ENCODE assay signal across 12 cellular contexts in genomic region chr3:170470063-170471006, GRCh38. TPM values are rescaled to one million over a fixed set of nuclear protein-coding genes. Genes with fewer than 3 reads are reported as not detected.
DNase-seq lines count a peak whose midpoint lies in the region; TF ChIP-seq lines count a peak whose summit lies in the region.
"Had no signal": no experiment of that assay in that cellular context is flagged by ENCODE, and none has a peak within 500 bp of the region (broad histone marks: within the 10 kb centered on the region; RNA-seq: fewer than 3 reads in every experiment).

No MANE protein-coding gene starts in this region.

- no peak overlapping the region for H2BK15ac ChIP-seq in mesenchymal stem cell (ENCODE audit: low read depth, poor library complexity, severe bottlenecking)

- peak overlapping the region in 1 of 2 experiments; percentile 37 for H2BK12ac ChIP-seq in mesenchymal stem cell (ENCODE audit: low read length in 2 of 2)

- H3K27me3 Mint-ChIP-seq in progenitor cell of endocrine pancreas: peaks cover 15% of the 10 kb centered on the region
- peaks cover 12% of the 10 kb centered on the region for H3K27me3 Mint-ChIP-seq in activated T-helper 2 cell treated with anti-CD3 and anti-CD28 coated beads, Interferon-gamma antibody, Interleukin-2, Interleukin-4, amounts not matched to agents 10 μg/mL and 5 μg/mL and 100 μg/mL, durations not matched to agents 14 hours and 24 hours and 36 hours (ENCODE audit: low read depth)

- peak overlapping the region in 1 of 2 experiments; percentile 67 for H3K14ac ChIP-seq in mesenchymal stem cell (ENCODE audit: low read length in 2 of 2)

- no peak overlapping the region for H3K27ac Mint-ChIP-seq in progenitor cell of endocrine pancreas
- no peak overlapping the region for H3K27ac Mint-ChIP-seq in activated T-helper 2 cell treated with anti-CD3 and anti-CD28 coated beads, Interferon-gamma antibody, Interleukin-2, Interleukin-4, amounts not matched to agents 10 μg/mL and 5 μg/mL and 100 μg/mL, durations not matched to agents 14 hours and 24 hours and 36 hours

- H3K36me3 Mint-ChIP-seq in progenitor cell of endocrine pancreas (ENCODE audit: insufficient read depth): no peaks in the 10 kb centered on the region
- no peaks in the 10 kb centered on the region for H3K36me3 Mint-ChIP-seq in activated T-helper 2 cell treated with anti-CD3 and anti-CD28 coated beads, Interferon-gamma antibody, Interleukin-2, Interleukin-4, amounts not matched to agents 10 μg/mL and 5 μg/mL and 100 μg/mL, durations not matched to agents 14 hours and 24 hours and 36 hours (ENCODE audit: low read depth)

- H3K9me3 Mint-ChIP-seq in progenitor cell of endocrine pancreas (ENCODE audit: low read depth): no peaks in the 10 kb centered on the region
- H3K9me3 Mint-ChIP-seq in activated T-helper 2 cell treated with anti-CD3 and anti-CD28 coated beads, Interferon-gamma antibody, Interleukin-2, Interleukin-4, amounts not matched to agents 10 μg/mL and 5 μg/mL and 100 μg/mL, durations not matched to agents 14 hours and 24 hours and 36 hours: no peaks in the 10 kb centered on the region

- H3K36me3 ChIP-seq in MG63 (no peaks in the 10 kb centered on the region), mesenchymal stem cell (ENCODE audit: control insufficient read depth in 1 of 2, insufficient read depth in 2 of 2, low read depth in 1 of 2, low read length in 2 of 2) (peaks cover 0 to 19% of the 10 kb centered on the region in 2 experiments), thyroid gland (no peaks in the 10 kb centered on the region)
- H3K36me3 ChIP-seq: esophagus muscularis mucosa had no signal

- H3K18ac ChIP-seq in mesenchymal stem cell (ENCODE audit: low read depth in 1 of 2, low read length in 2 of 2): peak overlapping the region in 1 of 2 experiments; percentile 5

- no peaks in the 10 kb centered on the region for H3K27me3 ChIP-seq in MG63
- no peaks in the 10 kb centered on the region for H3K27me3 ChIP-seq in mesenchymal stem cell (ENCODE audit: control insufficient read depth in 1 of 2, insufficient read depth in 1 of 2, low read length in 2 of 2)
- H3K27me3 ChIP-seq in thyroid gland: no peaks in the 10 kb centered on the region

- H3K4me2 ChIP-seq in mesenchymal stem cell (ENCODE audit: low read length, poor library complexity, severe bottlenecking): no peak overlapping the region

- H3K9me3 ChIP-seq in MG63 (no peaks in the 10 kb centered on the region), mesenchymal stem cell (ENCODE audit: control insufficient read depth, low read length) (no peaks in the 10 kb centered on the region), thyroid gland (no peaks in the 10 kb centered on the region)
- H3K9me3 ChIP-seq: Caco-2, esophagus muscularis mucosa had no signal

- DNase-seq in AG09319 (ENCODE audit: extremely low read depth, low read depth) (peak; percentile 73), MG63 (peak; percentile 24), mesenchymal stem cell (peak; percentile 59), thyroid gland (no peak), NOMO-1 treated with dmso at 0.1 percent for 144 hours (lab: John Stamatoyannopoulos, UW; ENCODE audit: unreplicated experiment) (no peak), progenitor cell of endocrine pancreas (ENCODE audit: low spot score, unreplicated experiment) (no peak)
- DNase-seq in activated T-helper 2 cell treated with anti-CD3 and anti-CD28 coated beads, Interferon-gamma antibody, Interleukin-2, Interleukin-4, amounts not matched to agents 10 μg/mL and 5 μg/mL and 100 μg/mL, durations not matched to agents 14 hours and 24 hours and 36 hours (ENCODE audit: low spot score): no peak
- DNase-seq: activated T-cell treated with anti-CD3 and anti-CD28 coated beads for 4 hours, Caco-2, Kasumi-1 had no signal

- no peak overlapping the region for H3K27ac ChIP-seq in mesenchymal stem cell (ENCODE audit: low read length, poor library complexity, severe bottlenecking)
- H3K27ac ChIP-seq in thyroid gland: no peak overlapping the region
- H3K27ac ChIP-seq: esophagus muscularis mucosa had no signal

- no peak overlapping the region for H2BK5ac ChIP-seq in mesenchymal stem cell (ENCODE audit: low read depth, low read length, poor library complexity, severe bottlenecking)

- TF ChIP-seq CTCF in AG09319 (IDR thresholded peaks at IDR 0.05; ENCODE audit: low read depth, low read length): no peak
- TF ChIP-seq CTCF in WI38 (IDR thresholded peaks at IDR 0.05; ENCODE audit: low read depth, low read length): no peak
- TF ChIP-seq CTCF in thyroid gland (IDR thresholded peaks at IDR 0.05): no peak
- TF ChIP-seq CTCF in progenitor cell of endocrine pancreas (IDR thresholded peaks at IDR 0.05; ENCODE audit: unreplicated experiment): no peak

- H2BK120ac ChIP-seq in mesenchymal stem cell (ENCODE audit: low read depth, low read length): no peak overlapping the region

- no peak overlapping the region for H3K4me3 Mint-ChIP-seq in progenitor cell of endocrine pancreas (ENCODE audit: low read depth)
- no peak overlapping the region for H3K4me3 Mint-ChIP-seq in activated T-helper 2 cell treated with anti-CD3 and anti-CD28 coated beads, Interferon-gamma antibody, Interleukin-2, Interleukin-4, amounts not matched to agents 10 μg/mL and 5 μg/mL and 100 μg/mL, durations not matched to agents 14 hours and 24 hours and 36 hours (ENCODE audit: low read depth)

- no peak overlapping the region for H3K23ac ChIP-seq in mesenchymal stem cell (ENCODE audit: low read length in 2 of 2)

- H4K91ac ChIP-seq in mesenchymal stem cell (ENCODE audit: low read length): no peak overlapping the region

- H3K79me1 ChIP-seq in mesenchymal stem cell (replicated peaks; ENCODE audit: low read length, poor library complexity, severe bottlenecking): no peaks in the 10 kb centered on the region

- H2AFZ ChIP-seq in mesenchymal stem cell (ENCODE audit: low read depth, low read length): no peak overlapping the region

- no peak overlapping the region for H2AK5ac ChIP-seq in mesenchymal stem cell (ENCODE audit: low read length, severe bottlenecking)

- H3K4me1 Mint-ChIP-seq in progenitor cell of endocrine pancreas (ENCODE audit: low read depth): peaks cover 35% of the 10 kb centered on the region
- peaks cover 9% of the 10 kb centered on the region for H3K4me1 Mint-ChIP-seq in activated T-helper 2 cell treated with anti-CD3 and anti-CD28 coated beads, Interferon-gamma antibody, Interleukin-2, Interleukin-4, amounts not matched to agents 10 μg/mL and 5 μg/mL and 100 μg/mL, durations not matched to agents 14 hours and 24 hours and 36 hours (ENCODE audit: low read depth)

- H3K4me3 ChIP-seq in MG63: no peak overlapping the region
- peak overlapping the region; percentile 8; the same call in 1 of the 2 replicates for H3K4me3 ChIP-seq in WI38 (ENCODE audit: low read depth, low read length)
- no peak overlapping the region for H3K4me3 ChIP-seq in mesenchymal stem cell (ENCODE audit: insufficient read depth in 1 of 2, low read depth in 1 of 2, low read length in 2 of 2)
- no peak overlapping the region for H3K4me3 ChIP-seq in thyroid gland (replicated peaks in 1 of 3)
- H3K4me3 ChIP-seq: esophagus muscularis mucosa had no signal

- WGBS in mesenchymal stem cell: 54% methylated on average over 8 of the region's 9 CpGs
- 69% methylated on average over 9 of the region's 9 CpGs for WGBS in thyroid gland, 2 donors

- H3K4me1 ChIP-seq in mesenchymal stem cell (ENCODE audit: control insufficient read depth, insufficient read depth, low read depth, low read length) (peaks cover 11% of the 10 kb centered on the region), thyroid gland (peaks cover 0 to 5% of the 10 kb centered on the region in 2 donors)
- H3K4me1 ChIP-seq: esophagus muscularis mucosa had no signal

- TF ChIP-seq POLR2A in thyroid gland (IDR thresholded peaks at IDR 0.05): no peak

- H3K9ac ChIP-seq in mesenchymal stem cell (ENCODE audit: low read length): peak overlapping the region; percentile 68

- intact Hi-C loops in thyroid gland (cut with DNase I): no loop called here
- intact Hi-C loops in activated T-helper 2 cell treated with anti-CD3 and anti-CD28 coated beads, Interferon-gamma antibody, Interleukin-2, Interleukin-4, amounts not matched to agents 10 μg/mL and 5 μg/mL and 100 μg/mL, durations not matched to agents 14 hours and 24 hours and 36 hours (cut with micrococcal nuclease): no loop called here

- no peak overlapping the region for H3K4ac ChIP-seq in mesenchymal stem cell (ENCODE audit: low read depth in 1 of 2, low read length in 2 of 2)

- no peak overlapping the region for H4K8ac ChIP-seq in mesenchymal stem cell (ENCODE audit: low read length)

RNA-seq across cellular contexts. Expression of gene CLDN11, which starts 51.7 kb away (rescaled TPM):
- total RNA-seq in MG63 (2014; rRNA removed; shearing (Covaris generic); ENCODE audit: low replicate concordance): 18.6 and 28.7 TPM in 2 replicates
- polyA plus RNA-seq in mesenchymal stem cell (2013, experiment 1 of 2): 119 TPM
- polyA plus RNA-seq in mesenchymal stem cell (2013, experiment 2 of 2): 118 TPM
- total RNA-seq in thyroid gland (1 to 10 TPM; 3.2 to 6.6 (median 4.6) TPM), progenitor cell of endocrine pancreas (1.7 and 2.4 TPM in 2 replicates)
- total RNA-seq in activated T-helper 2 cell treated with anti-CD3 and anti-CD28 coated beads, Interferon-gamma antibody, Interleukin-2, Interleukin-4, amounts not matched to agents 10 μg/mL and 5 μg/mL and 100 μg/mL, durations not matched to agents 14 hours and 24 hours and 36 hours: 0.18 TPM in 1 of 2 replicates, not detected in the other

Comparison
In these comparisons a context has a peak if more than half of its experiments do, and no peak if none do; other contexts are left out.
1. DNase-seq: peak in AG09319 (single experiment), MG63 (single experiment) and mesenchymal stem cell (single experiment); none in thyroid gland (0 of 2), NOMO-1 treated with dmso at 0.1 percent for 144 hours (single experiment), progenitor cell of endocrine pancreas (single experiment) and activated T-helper 2 cell treated with anti-CD3 and anti-CD28 coated beads, Interferon-gamma antibody, Interleukin-2, Interleukin-4, amounts not matched to agents 10 μg/mL and 5 μg/mL and 100 μg/mL, durations not matched to agents 14 hours and 24 hours and 36 hours (single experiment).